ENCODE assay signal across 8 cellular contexts in genomic region chr1:28736450-28737244, GRCh38. TPM values are rescaled to one million over a fixed set of nuclear protein-coding genes. Genes with fewer than 3 reads are reported as not detected.
DNase-seq lines count a peak whose midpoint lies in the region; ATAC-seq lines count a peak whose summit lies in the region.

YTHDF2 (plus strand) TSS chr1:28736940; CDS start chr1:28737121, 181 bp downstream.

- H3K36me3 ChIP-seq in effector memory CD4-positive, alpha-beta T cell (ENCODE audit: control insufficient read depth, insufficient read depth, low read length), result peaks cover 18% of the 10 kb centered on the region

- peaks cover 29% of the 10 kb centered on the region for H3K4me1 ChIP-seq in effector memory CD4-positive, alpha-beta T cell (ENCODE audit: control insufficient read depth, insufficient read depth, low read length, poor library complexity, severe bottlenecking)

- no peaks in the 10 kb centered on the region for H3K27me3 ChIP-seq in effector memory CD4-positive, alpha-beta T cell (replicated peaks; ENCODE audit: control insufficient read depth, insufficient read depth, low read length, poor library complexity, severe bottlenecking)

- peaks cover 3% of the 10 kb centered on the region for H3K36me3 Mint-ChIP-seq in memory B cell

- H3K27me3 Mint-ChIP-seq in memory B cell, result no peaks in the 10 kb centered on the region

- peak within 1 kb of the TSS; percentile 89 for H3K27ac Mint-ChIP-seq in memory B cell

- peak within 1 kb of the TSS; percentile 90 for H3K27ac ChIP-seq in effector memory CD4-positive, alpha-beta T cell (ENCODE audit: insufficient read depth, low read length, poor library complexity, severe bottlenecking)

- CTCF ChIA-PET in activated CD8-positive, alpha-beta memory T cell treated with anti-CD3 and anti-CD28 coated beads for 36 hours (lab: Charles Lee), result interaction anchor here (0.6 to 2.4 kb wide), 24 partner anchors 8 to 220 kb away, joined by 3 to 17 read pairs (median 4); partner anchors contain the start of genes GMEB1 and TAF12

- POLR2A ChIA-PET in activated CD8-positive, alpha-beta memory T cell treated with anti-CD3 and anti-CD28 coated beads for 36 hours (lab: Charles Lee), result interaction anchor here (0.5 to 1.3 kb wide), 19 partner anchors 9 to 445 kb away, joined by 3 to 29 read pairs (median 5); partner anchors contain the start of genes GMEB1, RNU11 and TAF12

- peak within 1 kb of the TSS; percentile 75 for H3K4me3 ChIP-seq in effector memory CD4-positive, alpha-beta T cell (ENCODE audit: insufficient read depth, low read depth, low read length, poor library complexity, severe bottlenecking)

- ATAC-seq in GM19468 (IDR thresholded peaks at IDR 0.05; ENCODE audit: extremely low read depth, unreplicated experiment) (peak; percentile 61), memory B cell (ENCODE audit: low read depth) (peak; percentile 90)

- peak; percentile 100 for DNase-seq in COLO668 (lab: John Stamatoyannopoulos, UW; ENCODE audit: unreplicated experiment)
- DNase-seq in HT-29 (ENCODE audit: low spot score), result peak; percentile 97
- peak; percentile 95 for DNase-seq in NK-92 treated with Interleukin-12 subunit alpha and Interleukin-12 subunit beta, amount 100 ng/mL, for 24 hours (lab: John Stamatoyannopoulos, UW)
- peak; percentile 93 to 95 (median 95) for DNase-seq in effector memory CD4-positive, alpha-beta T cell
- peak; percentile 95 to 97 for DNase-seq in memory B cell (ENCODE audit: low spot score in 2 of 2)
- DNase-seq in stimulated activated CD8-positive, alpha-beta memory T cell treated with anti-CD3 and anti-CD28 coated beads, Interleukin-12 subunit alpha, Interleukin-12 subunit beta, amount 100 ng/mL, for 24 hours (ENCODE audit: extremely low read depth), result peak; percentile 97

- H3K9me3 ChIP-seq in effector memory CD4-positive, alpha-beta T cell (ENCODE audit: control insufficient read depth, low read length), result no peaks in the 10 kb centered on the region

- H3K4me1 Mint-ChIP-seq in memory B cell, result peaks cover 13% of the 10 kb centered on the region

- peak within 1 kb of the TSS; percentile 92 for H3K4me3 Mint-ChIP-seq in memory B cell

- H3K9me3 Mint-ChIP-seq in memory B cell, result no peaks in the 10 kb centered on the region

RNA-seq across cellular contexts. Expression of gene YTHDF2, which starts in this region (rescaled TPM):
- total RNA-seq in HT-29 (2014; rRNA removed; shearing (Covaris generic)), result 45.5 and 46.6 TPM in 2 replicates
- total RNA-seq in activated CD8-positive, alpha-beta memory T cell treated with anti-CD3 and anti-CD28 coated beads for 36 hours, result 10 to 100 TPM; 88.6 to 91.0 TPM

Comparison
In these comparisons a context has a peak if more than half of its experiments do, and no peak if none do; other contexts are left out.
1. Peak in every context shown above with its lines: DNase-seq, ATAC-seq, H3K4me3 ChIP-seq and H3K27ac ChIP-seq.